14 cellular contexts compared by ENCODE assay signal in genomic region chr11:75014129-75014528, GRCh38. TPM values are rescaled to one million over a fixed set of nuclear protein-coding genes. Genes with fewer than 3 reads are reported as not detected.
DNase-seq lines count a peak whose midpoint lies in the region; ATAC-seq and TF ChIP-seq lines count a peak whose summit lies in the region.
"Had no signal": no experiment of that assay in that cellular context is flagged by ENCODE, and none has a peak within 500 bp of the region (broad histone marks: within the 10 kb centered on the region; RNA-seq: fewer than 3 reads in every experiment).

No MANE protein-coding gene starts in this region.

- DNase-seq in GM04503 (ENCODE audit: low read depth) (peak; percentile 30), fibroblast of villous mesenchyme (ENCODE audit: low read depth) (peak; percentile 71), osteoblast (ENCODE audit: insufficient read length, low spot score, missing footprints) (peak; percentile 75), nucleus accumbens (lab: John Stamatoyannopoulos, UW) (no peak), DMS114 treated with DMSO at 0.1 percent for 48 hours (lab: John Stamatoyannopoulos, UW; ENCODE audit: unreplicated experiment) (no peak), cerebellar nuclear complex (lab: John Stamatoyannopoulos, UW) (no peak)
- no peak for DNase-seq in stimulated activated CD4-positive, alpha-beta T cell treated with anti-CD3 and anti-CD28 coated beads, Interleukin-2, amount 100 ng/mL, for 48 hours
- DNase-seq: activated CD8-positive, alpha-beta T cell treated with anti-CD3 and anti-CD28 coated beads for 36 hours; amygdala; NCI-H1436; sigmoid colon; upper lobe of right lung had no signal

- peaks cover 18% of the 10 kb centered on the region for H3K4me1 ChIP-seq in osteoblast (ENCODE audit: insufficient read depth, low read length)
- H3K4me1 ChIP-seq: upper lobe of right lung had no signal

- no peak overlapping the region for H2AFZ ChIP-seq in osteoblast (ENCODE audit: low read length)

- peaks cover 9% of the 10 kb centered on the region for H3K36me3 ChIP-seq in osteoblast (ENCODE audit: insufficient read depth, low read length)
- H3K36me3 ChIP-seq: sigmoid colon had no signal

- H3K4me2 ChIP-seq in osteoblast (ENCODE audit: insufficient read depth, low read length) = peak overlapping the region; percentile 3

- H3K4me3 ChIP-seq in fibroblast of villous mesenchyme (ENCODE audit: low read depth, low read length) (no peak overlapping the region), osteoblast (ENCODE audit: insufficient read depth, low read length) (no peak overlapping the region)
- H3K4me3 ChIP-seq: lung, sigmoid colon, upper lobe of right lung had no signal

- no peaks in the 10 kb centered on the region for H3K79me2 ChIP-seq in osteoblast (ENCODE audit: insufficient read depth, low read length)

- no peaks in the 10 kb centered on the region for H3K9me3 ChIP-seq in osteoblast (ENCODE audit: low read depth, low read length)
- H3K9me3 ChIP-seq: sigmoid colon, upper lobe of right lung had no signal

- TF ChIP-seq CTCF in fibroblast of villous mesenchyme (IDR thresholded peaks at IDR 0.05; ENCODE audit: insufficient read depth, low read depth, low read length) = peak; percentile 7
- TF ChIP-seq CTCF in osteoblast (IDR thresholded peaks at IDR 0.05; ENCODE audit: extremely low read depth, low read depth, low read length) = peak; percentile 35

- no peak overlapping the region for H3K27ac ChIP-seq in osteoblast (ENCODE audit: low read depth, low read length)
- H3K27ac ChIP-seq: upper lobe of right lung had no signal

- H3K27me3 ChIP-seq in osteoblast (ENCODE audit: insufficient read depth, low read length) = no peaks in the 10 kb centered on the region
- H3K27me3 ChIP-seq: sigmoid colon, upper lobe of right lung had no signal

- H4K20me1 ChIP-seq in osteoblast (ENCODE audit: insufficient read depth, low read length) = no peaks in the 10 kb centered on the region

- peak; percentile 96 for ATAC-seq in SK-N-SH treated with all-trans-retinoic acid at 6 μM for 48 hours
- ATAC-seq: activated CD8-positive, alpha-beta T cell treated with anti-CD3 and anti-CD28 coated beads for 36 hours; upper lobe of right lung had no signal

TF ChIP-seq in SK-N-SH treated with all-trans-retinoic acid at 6 μM for 48 hours, 23 proteins besides CTCF, POLR2A, EP300 and RAD21:
- TF ChIP-seq ARNTL (CRISPR knock-in tag; IDR thresholded peaks at IDR 0.05; ENCODE audit: borderline replicate concordance, low read depth) (no peak), ZC3H10 (CRISPR knock-in tag; IDR thresholded peaks at IDR 0.05) (no peak), TSHZ2 (CRISPR knock-in tag; IDR thresholded peaks at IDR 0.05) (no peak), TCF4 (CRISPR knock-in tag; IDR thresholded peaks at IDR 0.05; ENCODE audit: borderline replicate concordance) (no peak), TOX (CRISPR knock-in tag; IDR thresholded peaks at IDR 0.05; ENCODE audit: borderline replicate concordance) (no peak), GLIS3 (CRISPR knock-in tag; IDR thresholded peaks at IDR 0.05) (no peak), ESRRG (CRISPR knock-in tag; IDR thresholded peaks at IDR 0.05) (no peak), ZNF8 (CRISPR knock-in tag; IDR thresholded peaks at IDR 0.05) (no peak), ZNF70 (CRISPR knock-in tag; IDR thresholded peaks at IDR 0.05) (no peak), PATZ1 (CRISPR knock-in tag; IDR thresholded peaks at IDR 0.05; ENCODE audit: borderline replicate concordance) (no peak), CSDC2 (CRISPR knock-in tag; IDR thresholded peaks at IDR 0.05) (no peak), ZFP3 (CRISPR knock-in tag; IDR thresholded peaks at IDR 0.05) (no peak), ZNF565 (CRISPR knock-in tag; conservative IDR thresholded peaks at IDR 0.05; ENCODE audit: low read depth) (no peak), OSR1 (CRISPR knock-in tag; IDR thresholded peaks at IDR 0.05) (no peak), CREB5 (CRISPR knock-in tag; IDR thresholded peaks at IDR 0.05; ENCODE audit: low read depth) (no peak), RARB (CRISPR knock-in tag; IDR thresholded peaks at IDR 0.05) (no peak), CSRNP3 (CRISPR knock-in tag; IDR thresholded peaks at IDR 0.05) (no peak)
TF ChIP-seq in SK-N-SH treated with all-trans-retinoic acid at 6 μM for 48 hours: peak in this region for 0.

RNA-seq across cellular contexts. Expression of gene NEU3, which starts 25.4 kb away (rescaled TPM):
- total RNA-seq in fibroblast of villous mesenchyme (6.4 and 11.2 TPM in 2 replicates), osteoblast (6.9 and 8.3 TPM in 2 replicates)

Comparison
In these comparisons a context has a peak if more than half of its experiments do, and no peak if none do; other contexts are left out.
1. DNase-seq: peak in GM04503 (single experiment), fibroblast of villous mesenchyme (single experiment) and osteoblast (single experiment); none in nucleus accumbens (0 of 56), stimulated activated CD4-positive, alpha-beta T cell treated with anti-CD3 and anti-CD28 coated beads, Interleukin-2, amount 100 ng/mL, for 48 hours (0 of 2), DMS114 treated with DMSO at 0.1 percent for 48 hours (single experiment) and cerebellar nuclear complex (0 of 2).